ENCODE assay signal across 10 cellular contexts in genomic region chr22:30277547-30278344, GRCh38. TPM values are rescaled to one million over a fixed set of nuclear protein-coding genes. Genes with fewer than 3 reads are reported as not detected.
DNase-seq lines count a peak whose midpoint lies in the region; ATAC-seq, FAIRE-seq and TF ChIP-seq lines count a peak whose summit lies in the region.
"Had no signal": no experiment of that assay in that cellular context is flagged by ENCODE, and none has a peak within 500 bp of the region (broad histone marks: within the 10 kb centered on the region; RNA-seq: fewer than 3 reads in every experiment).

No MANE protein-coding gene starts in this region.

- H3K23ac ChIP-seq in neuronal stem cell (ENCODE audit: low read depth, low read length, poor library complexity), result peak overlapping the region; percentile 74

- TF ChIP-seq POLR2A in endothelial cell of umbilical vein (IDR thresholded peaks at IDR 0.05; ENCODE audit: low read depth, low read length), result no peak

- WGBS in neuronal stem cell (ENCODE audit: extremely low coverage in 2 of 2, insufficient read length in 2 of 2, insufficient replicate concordance in 1 of 2), 2 donors, result no CpG with 5 or more reads among the region's 14 CpGs

- H3K4me1 ChIP-seq in endothelial cell of umbilical vein (ENCODE audit: control insufficient read depth, extremely low read depth, insufficient read depth, low read length) (peaks cover 16% of the 10 kb centered on the region), neuronal stem cell (ENCODE audit: control insufficient read depth in 2 of 2, insufficient read depth in 1 of 2, low read depth in 1 of 2, low read length in 2 of 2) (peaks cover 6 to 8% of the 10 kb centered on the region in 2 donors)
- H3K4me1 ChIP-seq: parathyroid adenoma had no signal

- no peaks in the 10 kb centered on the region for H4K20me1 ChIP-seq in endothelial cell of umbilical vein (replicated peaks; ENCODE audit: control insufficient read depth, extremely low read depth, insufficient read depth, low read length)

- no peaks in the 10 kb centered on the region for H3K9me3 ChIP-seq in endothelial cell of umbilical vein (replicated peaks; ENCODE audit: control insufficient read depth, insufficient read depth, low read length)
- H3K9me3 ChIP-seq in neuronal stem cell (replicated peaks in 1 of 2; ENCODE audit: control insufficient read depth in 2 of 2, insufficient read depth in 1 of 2, low read depth in 1 of 2, low read length in 2 of 2), result no peaks in the 10 kb centered on the region

- H3K9ac ChIP-seq in endothelial cell of umbilical vein (replicated peaks; ENCODE audit: extremely low read depth, insufficient read depth, low read length), result peak overlapping the region; percentile 32
- H3K9ac ChIP-seq in neuronal stem cell (ENCODE audit: low read depth, low read length, poor library complexity), result peak overlapping the region; percentile 56
- H3K9ac ChIP-seq: parathyroid adenoma had no signal

- in situ Hi-C loops in Caki2 (cut with HindIII; ENCODE audit: low pct_unique_long_range_greater_than_20kb, low sequenced_read_pairs), result no loop called here

- DNase-seq in Caki2 (ENCODE audit: low read depth), result peak; percentile 19
- peak; percentile 51 for DNase-seq in NOMO-1 treated with DMSO at 0.1 percent for 48 hours (lab: John Stamatoyannopoulos, UW; ENCODE audit: unreplicated experiment)
- peak; percentile 89 for DNase-seq in endothelial cell of umbilical vein (ENCODE audit: low read depth, low spot score)
- DNase-seq in neuronal stem cell (ENCODE audit: low spot score), result no peak
- DNase-seq in activated effector memory CD4-positive, alpha-beta T cell treated with anti-CD3 and anti-CD28 coated beads, Interleukin-2, amount 50 U/mL, for 16 hours, result no peak
- DNase-seq in stimulated activated CD4-positive, alpha-beta T cell treated with anti-CD3 and anti-CD28 coated beads, Interleukin-12 subunit alpha, Interleukin-12 subunit beta, amount 100 ng/mL, for 4 hours, result no peak
- DNase-seq: NCI-H2081 treated with DMSO at 0.1 percent for 48 hours had no signal

- peak overlapping the region; percentile 70 for H2AK5ac ChIP-seq in neuronal stem cell (ENCODE audit: low read depth, low read length)

- no peaks in the 10 kb centered on the region for H3K9me1 ChIP-seq in endothelial cell of umbilical vein (replicated peaks; ENCODE audit: control insufficient read depth, extremely low read depth, insufficient read depth, low read length)

- peak overlapping the region; percentile 95 for H2AFZ ChIP-seq in endothelial cell of umbilical vein (ENCODE audit: low read depth, low read length)
- peak overlapping the region; percentile 89 for H2AFZ ChIP-seq in neuronal stem cell (ENCODE audit: low read length)
- H2AFZ ChIP-seq: parathyroid adenoma had no signal

- H4K91ac ChIP-seq in neuronal stem cell (ENCODE audit: low read depth, low read length, poor library complexity), result no peak overlapping the region

- FAIRE-seq in endothelial cell of umbilical vein (lab: Jason Lieb, UNC), result peak; percentile 96

- TF ChIP-seq CTCF in endothelial cell of umbilical vein (IDR thresholded peaks at IDR 0.05; ENCODE audit: extremely low read depth in 1 of 2, insufficient read depth in 1 of 2, low read depth in 1 of 2, low read length in 2 of 2), result no peak

- H2BK5ac ChIP-seq in neuronal stem cell (ENCODE audit: low read length), result peak overlapping the region; percentile 43

- no peaks in the 10 kb centered on the region for H3K79me2 ChIP-seq in endothelial cell of umbilical vein (ENCODE audit: control insufficient read depth, insufficient read depth, low read length)
- H3K79me2 ChIP-seq: parathyroid adenoma had no signal

- H3K14ac ChIP-seq in neuronal stem cell (ENCODE audit: low read length), result peak overlapping the region; percentile 75

- H2BK120ac ChIP-seq in neuronal stem cell (ENCODE audit: low read depth, low read length), result no peak overlapping the region

- no peaks in the 10 kb centered on the region for H3K36me3 ChIP-seq in endothelial cell of umbilical vein (ENCODE audit: control insufficient read depth in 2 of 2, extremely low read depth in 1 of 2, insufficient read depth in 2 of 2, low read length in 2 of 2)
- no peaks in the 10 kb centered on the region for H3K36me3 ChIP-seq in neuronal stem cell (replicated peaks in 1 of 2; ENCODE audit: control insufficient read depth in 2 of 2, insufficient read depth in 2 of 2, low read length in 2 of 2)

- ATAC-seq in HG03521 (IDR thresholded peaks at IDR 0.05; ENCODE audit: unreplicated experiment), result no peak
- ATAC-seq in GM21528 (IDR thresholded peaks at IDR 0.05; ENCODE audit: low FRiP score, unreplicated experiment), result no peak

- peak overlapping the region; percentile 63 for H2BK15ac ChIP-seq in neuronal stem cell (ENCODE audit: low read length)

- peak overlapping the region; percentile 93 for H4K8ac ChIP-seq in neuronal stem cell (ENCODE audit: low read depth, low read length)

- CTCF ChIA-PET in endothelial cell of umbilical vein (lab: Charles Lee), result interaction anchor here (0.7 to 3.9 kb wide), 9 partner anchors 10 to 170 kb away, joined by 3 to 61 read pairs (median 5); partner anchors contain the start of genes CASTOR1 and RNF215

- H3K27ac ChIP-seq in endothelial cell of umbilical vein (ENCODE audit: insufficient read depth, low read depth, low read length) (peak overlapping the region; percentile 47), neuronal stem cell (replicated peaks; ENCODE audit: low read length) (no peak overlapping the region)
- H3K27ac ChIP-seq: parathyroid adenoma had no signal

- H3K18ac ChIP-seq in neuronal stem cell (ENCODE audit: low read length), result peak overlapping the region; percentile 90

- intact Hi-C loops in endothelial cell of umbilical vein (cut with micrococcal nuclease), result loop anchor here (1.0 kb wide), 1 partner anchor 10 kb away; no protein-coding TSS in a partner anchor

- H3K4me2 ChIP-seq in endothelial cell of umbilical vein (ENCODE audit: insufficient read depth, low read length), result peak overlapping the region; percentile 54
- H3K4me2 ChIP-seq in neuronal stem cell (ENCODE audit: insufficient read depth, low read length, poor library complexity, severe bottlenecking), result no peak overlapping the region

- no TSS peak for BruUV-seq in endothelial cell of umbilical vein (replicated peaks; lab: Mats Ljungman, UMichigan)

- H3K27me3 ChIP-seq in endothelial cell of umbilical vein (ENCODE audit: control insufficient read depth in 2 of 2, insufficient read depth in 2 of 2, low read length in 2 of 2), result no peaks in the 10 kb centered on the region
- H3K27me3 ChIP-seq in neuronal stem cell (ENCODE audit: control insufficient read depth in 3 of 3, insufficient read depth in 3 of 3, low read depth in 1 of 3, low read length in 3 of 3), result peaks cover 0 to 15% (median 1%) of the 10 kb centered on the region in 3 experiments

- POLR2A ChIA-PET in endothelial cell of umbilical vein (lab: Charles Lee), result interaction anchor here (1.0 to 1.6 kb wide), 3 partner anchors 10 to 13 kb away, joined by 4 to 6 read pairs (median 4); partner anchors contain the start of gene CASTOR1

- no peak overlapping the region for H3K4me3 ChIP-seq in endothelial cell of umbilical vein (replicated peaks in 1 of 3; ENCODE audit: insufficient read depth in 1 of 3, low read depth in 1 of 3, low read length in 3 of 3)
- H3K4me3 ChIP-seq in neuronal stem cell (ENCODE audit: low read length in 2 of 2), result no peak overlapping the region

- H2BK12ac ChIP-seq in neuronal stem cell (ENCODE audit: low read length), result peak overlapping the region; percentile 49

- peaks cover 2% of the 10 kb centered on the region for H3K79me1 ChIP-seq in neuronal stem cell (ENCODE audit: low read depth, low read length)

- dilution Hi-C loops in endothelial cell of umbilical vein (cut with MboI; ENCODE audit: extremely low pct_ligation_motif_present, low sequenced_read_pairs), result no loop called here

- H3K4ac ChIP-seq in neuronal stem cell (ENCODE audit: low read length), result no peak overlapping the region

RNA-seq across cellular contexts. Expression of gene OSM, which starts 11.1 kb away (rescaled TPM):
- not detected in 2 replicates for total RNA-seq in Caki2 (2014; rRNA removed; shearing (Covaris generic); ENCODE audit: low replicate concordance)
- not detected in 2 replicates for total RNA-seq in endothelial cell of umbilical vein
- polyA plus RNA-seq in endothelial cell of umbilical vein, result not detected in 2 replicates
- not detected in 2 replicates for polyA plus RNA-seq in endothelial cell of umbilical vein (2011; cell fraction: cytosol; rRNA removed)
- polyA plus RNA-seq in endothelial cell of umbilical vein (2011; cell fraction: nucleus; rRNA removed), result 0.07 TPM in 1 of 2 replicates, not detected in the other
- not detected in 2 replicates for polyA plus RNA-seq in endothelial cell of umbilical vein (2012)
- polyA minus RNA-seq in endothelial cell of umbilical vein, result not detected in 2 replicates
- not detected for polyA minus RNA-seq in endothelial cell of umbilical vein (2011; cell fraction: cytosol; rRNA and poly(A)+ RNA removed)
- polyA minus RNA-seq in endothelial cell of umbilical vein (2011; cell fraction: nucleus; rRNA and poly(A)+ RNA removed), result not detected in 2 replicates
- 0.01 TPM for polyA plus RNA-seq in neuronal stem cell (2013, experiment 1 of 2)
- 0.04 TPM for polyA plus RNA-seq in neuronal stem cell (2013, experiment 2 of 2)

RNA-seq across cellular contexts. Expression of gene CASTOR1, which starts 11.6 kb away (rescaled TPM):
- total RNA-seq in Caki2 (2014; rRNA removed; shearing (Covaris generic); ENCODE audit: low replicate concordance), result 14.0 and 16.0 TPM in 2 replicates
- total RNA-seq in endothelial cell of umbilical vein, result 7.2 and 8.1 TPM in 2 replicates
- polyA plus RNA-seq in endothelial cell of umbilical vein, result 26.8 and 33.0 TPM in 2 replicates
- polyA plus RNA-seq in endothelial cell of umbilical vein (2011; cell fraction: cytosol; rRNA removed), result 11.7 and 14.0 TPM in 2 replicates
- 16.7 and 23.9 TPM in 2 replicates for polyA plus RNA-seq in endothelial cell of umbilical vein (2011; cell fraction: nucleus; rRNA removed)
- polyA plus RNA-seq in endothelial cell of umbilical vein (2012), result 7.7 and 11.1 TPM in 2 replicates
- 4.9 and 10.7 TPM in 2 replicates for polyA minus RNA-seq in endothelial cell of umbilical vein
- polyA minus RNA-seq in endothelial cell of umbilical vein (2011; cell fraction: cytosol; rRNA and poly(A)+ RNA removed), result 1.7 TPM
- 6.8 and 7.1 TPM in 2 replicates for polyA minus RNA-seq in endothelial cell of umbilical vein (2011; cell fraction: nucleus; rRNA and poly(A)+ RNA removed)
- polyA plus RNA-seq in neuronal stem cell (2013, experiment 1 of 2), result 13.2 TPM
- polyA plus RNA-seq in neuronal stem cell (2013, experiment 2 of 2), result 14.0 TPM

RNA-seq across cellular contexts. Expression of gene LIF, which starts 31.2 kb away (rescaled TPM):
- 35.7 and 35.8 TPM in 2 replicates for total RNA-seq in Caki2 (2014; rRNA removed; shearing (Covaris generic); ENCODE audit: low replicate concordance)
- 0.27 and 0.35 TPM in 2 replicates for total RNA-seq in endothelial cell of umbilical vein
- 0.12 and 0.35 TPM in 2 replicates for polyA plus RNA-seq in endothelial cell of umbilical vein
- polyA plus RNA-seq in endothelial cell of umbilical vein (2011; cell fraction: cytosol; rRNA removed), result 0.06 and 0.16 TPM in 2 replicates
- 0.66 and 1.1 TPM in 2 replicates for polyA plus RNA-seq in endothelial cell of umbilical vein (2011; cell fraction: nucleus; rRNA removed)
- polyA plus RNA-seq in endothelial cell of umbilical vein (2012), result 0.56 and 0.87 TPM in 2 replicates
- polyA minus RNA-seq in endothelial cell of umbilical vein, result 0.19 TPM in 1 of 2 replicates, not detected in the other
- polyA minus RNA-seq in endothelial cell of umbilical vein (2011; cell fraction: cytosol; rRNA and poly(A)+ RNA removed), result 1.1 TPM
- 0.24 and 1.2 TPM in 2 replicates for polyA minus RNA-seq in endothelial cell of umbilical vein (2011; cell fraction: nucleus; rRNA and poly(A)+ RNA removed)
- polyA plus RNA-seq in neuronal stem cell (2013, experiment 1 of 2), result 1.4 TPM
- polyA plus RNA-seq in neuronal stem cell (2013, experiment 2 of 2), result 1.4 TPM

RNA-seq across cellular contexts. Expression of gene TBC1D10A, which starts 49.0 kb away (rescaled TPM):
- total RNA-seq in Caki2 (2014; rRNA removed; shearing (Covaris generic); ENCODE audit: low replicate concordance), result 44.3 and 45.5 TPM in 2 replicates
- total RNA-seq in endothelial cell of umbilical vein, result 10.0 and 11.3 TPM in 2 replicates
- polyA plus RNA-seq in endothelial cell of umbilical vein, result 11.9 and 15.1 TPM in 2 replicates
- 6.8 and 9.8 TPM in 2 replicates for polyA plus RNA-seq in endothelial cell of umbilical vein (2011; cell fraction: cytosol; rRNA removed)
- 19.1 and 25.4 TPM in 2 replicates for polyA plus RNA-seq in endothelial cell of umbilical vein (2011; cell fraction: nucleus; rRNA removed)
- 5.7 and 9.5 TPM in 2 replicates for polyA plus RNA-seq in endothelial cell of umbilical vein (2012)
- 10.0 and 14.8 TPM in 2 replicates for polyA minus RNA-seq in endothelial cell of umbilical vein
- polyA minus RNA-seq in endothelial cell of umbilical vein (2011; cell fraction: cytosol; rRNA and poly(A)+ RNA removed), result 1.5 TPM
- polyA minus RNA-seq in endothelial cell of umbilical vein (2011; cell fraction: nucleus; rRNA and poly(A)+ RNA removed), result 6.8 and 8.2 TPM in 2 replicates
- polyA plus RNA-seq in neuronal stem cell (2013, experiment 1 of 2), result 4.9 TPM
- polyA plus RNA-seq in neuronal stem cell (2013, experiment 2 of 2), result 4.8 TPM

Comparison
In these comparisons a context has a peak if more than half of its experiments do, and no peak if none do; other contexts are left out.
1. DNase-seq: peak in Caki2 (single experiment), NOMO-1 treated with DMSO at 0.1 percent for 48 hours (single experiment) and endothelial cell of umbilical vein (single experiment); none in neuronal stem cell (single experiment), activated effector memory CD4-positive, alpha-beta T cell treated with anti-CD3 and anti-CD28 coated beads, Interleukin-2, amount 50 U/mL, for 16 hours (single experiment) and stimulated activated CD4-positive, alpha-beta T cell treated with anti-CD3 and anti-CD28 coated beads, Interleukin-12 subunit alpha, Interleukin-12 subunit beta, amount 100 ng/mL, for 4 hours (single experiment).
2. RNA of gene LIF, which starts 31.2 kb away (total RNA-seq): 35.7 to 35.8 TPM in Caki2; 0.27 to 0.35 TPM in endothelial cell of umbilical vein; every median in the first group is over 10 times any median in the second.